Comparison of ENCODE assay signal across 1 cellular context in genomic region chr2:113198790-113199612, GRCh38.
TF ChIP-seq lines count a peak whose summit lies in the region.

No MANE protein-coding gene starts in this region.

TF ChIP-seq in HEK293, 187 proteins besides CTCF, POLR2A, EP300 and RAD21 (continued from another document):
- TF ChIP-seq, protein P1, sequence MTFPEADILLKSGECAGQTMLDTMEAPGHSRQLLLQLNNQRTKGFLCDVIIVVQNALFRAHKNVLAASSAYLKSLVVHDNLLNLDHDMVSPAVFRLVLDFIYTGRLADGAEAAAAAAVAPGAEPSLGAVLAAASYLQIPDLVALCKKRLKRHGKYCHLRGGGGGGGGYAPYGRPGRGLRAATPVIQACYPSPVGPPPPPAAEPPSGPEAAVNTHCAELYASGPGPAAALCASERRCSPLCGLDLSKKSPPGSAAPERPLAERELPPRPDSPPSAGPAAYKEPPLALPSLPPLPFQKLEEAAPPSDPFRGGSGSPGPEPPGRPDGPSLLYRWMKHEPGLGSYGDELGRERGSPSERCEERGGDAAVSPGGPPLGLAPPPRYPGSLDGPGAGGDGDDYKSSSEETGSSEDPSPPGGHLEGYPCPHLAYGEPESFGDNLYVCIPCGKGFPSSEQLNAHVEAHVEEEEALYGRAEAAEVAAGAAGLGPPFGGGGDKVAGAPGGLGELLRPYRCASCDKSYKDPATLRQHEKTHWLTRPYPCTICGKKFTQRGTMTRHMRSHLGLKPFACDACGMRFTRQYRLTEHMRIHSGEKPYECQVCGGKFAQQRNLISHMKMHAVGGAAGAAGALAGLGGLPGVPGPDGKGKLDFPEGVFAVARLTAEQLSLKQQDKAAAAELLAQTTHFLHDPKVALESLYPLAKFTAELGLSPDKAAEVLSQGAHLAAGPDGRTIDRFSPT (tag by site-specific recombination; IDR thresholded peaks at IDR 0.05) = 0 out of 2 replicates have a peak, but pooled peaks have one; percentile 1
- peak; percentile 67; the same call in 1 of the 2 replicates for TF ChIP-seq ZNF660 (tag by site-specific recombination; IDR thresholded peaks at IDR 0.05)
- TF ChIP-seq EGR2 (tag by site-specific recombination; IDR thresholded peaks at IDR 0.05; ENCODE audit: low read depth) = peak; percentile 55; the same call in 1 of the 2 replicates
- TF ChIP-seq PATZ1 (tag by site-specific recombination; IDR thresholded peaks at IDR 0.05) = peak; percentile 47
- 0 out of 2 replicates have a peak, but pooled peaks have one; percentile 53 for TF ChIP-seq ZNF692 (tag by site-specific recombination; IDR thresholded peaks at IDR 0.05)
- peak; percentile 55 for TF ChIP-seq SP7 (tag by site-specific recombination; IDR thresholded peaks at IDR 0.05)
- TF ChIP-seq, protein P2, sequence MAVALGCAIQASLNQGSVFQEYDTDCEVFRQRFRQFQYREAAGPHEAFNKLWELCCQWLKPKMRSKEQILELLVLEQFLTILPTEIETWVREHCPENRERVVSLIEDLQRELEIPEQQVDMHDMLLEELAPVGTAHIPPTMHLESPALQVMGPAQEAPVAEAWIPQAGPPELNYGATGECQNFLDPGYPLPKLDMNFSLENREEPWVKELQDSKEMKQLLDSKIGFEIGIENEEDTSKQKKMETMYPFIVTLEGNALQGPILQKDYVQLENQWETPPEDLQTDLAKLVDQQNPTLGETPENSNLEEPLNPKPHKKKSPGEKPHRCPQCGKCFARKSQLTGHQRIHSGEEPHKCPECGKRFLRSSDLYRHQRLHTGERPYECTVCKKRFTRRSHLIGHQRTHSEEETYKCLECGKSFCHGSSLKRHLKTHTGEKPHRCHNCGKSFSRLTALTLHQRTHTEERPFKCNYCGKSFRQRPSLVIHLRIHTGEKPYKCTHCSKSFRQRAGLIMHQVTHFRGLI (tag by site-specific recombination; IDR thresholded peaks at IDR 0.05) = 0 out of 2 replicates have a peak, but pooled peaks have one; percentile 33
- TF ChIP-seq GLIS2 (tag by site-specific recombination; IDR thresholded peaks at IDR 0.05) = peak; percentile 53; the same call in 1 of the 2 replicates
- TF ChIP-seq ZNF341 (tag by site-specific recombination; IDR thresholded peaks at IDR 0.05; ENCODE audit: low read depth) = peak; percentile 77
- TF ChIP-seq SCRT1 (tag by site-specific recombination; IDR thresholded peaks at IDR 0.05; ENCODE audit: borderline replicate concordance) = no peak
- TF ChIP-seq ZNF324 (tag by site-specific recombination; IDR thresholded peaks at IDR 0.05) = no peak
- TF ChIP-seq, protein P3, sequence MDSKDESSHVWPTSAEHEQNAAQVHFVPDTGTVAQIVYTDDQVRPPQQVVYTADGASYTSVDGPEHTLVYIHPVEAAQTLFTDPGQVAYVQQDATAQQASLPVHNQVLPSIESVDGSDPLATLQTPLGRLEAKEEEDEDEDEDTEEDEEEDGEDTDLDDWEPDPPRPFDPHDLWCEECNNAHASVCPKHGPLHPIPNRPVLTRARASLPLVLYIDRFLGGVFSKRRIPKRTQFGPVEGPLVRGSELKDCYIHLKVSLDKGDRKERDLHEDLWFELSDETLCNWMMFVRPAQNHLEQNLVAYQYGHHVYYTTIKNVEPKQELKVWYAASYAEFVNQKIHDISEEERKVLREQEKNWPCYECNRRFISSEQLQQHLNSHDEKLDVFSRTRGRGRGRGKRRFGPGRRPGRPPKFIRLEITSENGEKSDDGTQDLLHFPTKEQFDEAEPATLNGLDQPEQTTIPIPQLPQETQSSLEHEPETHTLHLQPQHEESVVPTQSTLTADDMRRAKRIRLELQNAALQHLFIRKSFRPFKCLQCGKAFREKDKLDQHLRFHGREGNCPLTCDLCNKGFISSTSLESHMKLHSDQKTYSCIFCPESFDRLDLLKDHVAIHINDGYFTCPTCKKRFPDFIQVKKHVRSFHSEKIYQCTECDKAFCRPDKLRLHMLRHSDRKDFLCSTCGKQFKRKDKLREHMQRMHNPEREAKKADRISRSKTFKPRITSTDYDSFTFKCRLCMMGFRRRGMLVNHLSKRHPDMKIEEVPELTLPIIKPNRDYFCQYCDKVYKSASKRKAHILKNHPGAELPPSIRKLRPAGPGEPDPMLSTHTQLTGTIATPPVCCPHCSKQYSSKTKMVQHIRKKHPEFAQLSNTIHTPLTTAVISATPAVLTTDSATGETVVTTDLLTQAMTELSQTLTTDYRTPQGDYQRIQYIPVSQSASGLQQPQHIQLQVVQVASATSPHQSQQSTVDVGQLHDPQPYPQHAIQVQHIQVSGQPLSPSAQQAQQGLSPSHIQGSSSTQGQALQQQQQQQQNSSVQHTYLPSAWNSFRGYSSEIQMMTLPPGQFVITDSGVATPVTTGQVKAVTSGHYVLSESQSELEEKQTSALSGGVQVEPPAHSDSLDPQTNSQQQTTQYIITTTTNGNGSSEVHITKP (tag by site-specific recombination; IDR thresholded peaks at IDR 0.05) = peak; percentile 55
- TF ChIP-seq ZNF645 (tag by site-specific recombination; IDR thresholded peaks at IDR 0.05) = no peak
- TF ChIP-seq ZNF600 (tag by site-specific recombination; IDR thresholded peaks at IDR 0.05) = peak; percentile 27; the same call in 1 of the 2 replicates
- TF ChIP-seq ZNF2 (tag by site-specific recombination; IDR thresholded peaks at IDR 0.05) = peak; percentile 99
- TF ChIP-seq YY1 (tag by site-specific recombination; IDR thresholded peaks at IDR 0.05) = 0 out of 2 replicates have a peak, but pooled peaks have one; percentile 32
- TF ChIP-seq ZSCAN16 (tag by site-specific recombination; IDR thresholded peaks at IDR 0.05) = 0 out of 2 replicates have a peak, but pooled peaks have one; percentile 24
- 0 out of 2 replicates have a peak, but pooled peaks have one; percentile 41 for TF ChIP-seq KLF10 (tag by site-specific recombination; IDR thresholded peaks at IDR 0.05)
- TF ChIP-seq SCRT2 (tag by site-specific recombination; IDR thresholded peaks at IDR 0.05) = peak; percentile 49; the same call in 1 of the 2 replicates
- TF ChIP-seq, protein P4, sequence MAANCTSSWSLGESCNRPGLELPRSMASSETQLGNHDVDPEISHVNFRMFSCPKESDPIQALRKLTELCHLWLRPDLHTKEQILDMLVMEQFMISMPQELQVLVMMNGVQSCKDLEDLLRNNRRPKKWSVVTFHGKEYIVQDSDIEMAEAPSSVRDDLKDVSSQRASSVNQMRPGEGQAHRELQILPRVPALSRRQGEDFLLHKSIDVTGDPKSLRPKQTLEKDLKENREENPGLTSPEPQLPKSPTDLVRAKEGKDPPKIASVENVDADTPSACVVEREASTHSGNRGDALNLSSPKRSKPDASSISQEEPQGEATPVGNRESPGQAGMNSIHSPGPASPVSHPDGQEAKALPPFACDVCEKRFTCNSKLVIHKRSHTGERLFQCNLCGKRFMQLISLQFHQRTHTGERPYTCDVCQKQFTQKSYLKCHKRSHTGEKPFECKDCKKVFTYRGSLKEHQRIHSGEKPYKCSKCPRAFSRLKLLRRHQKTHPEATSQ (tag by site-specific recombination; IDR thresholded peaks at IDR 0.05) = peak; percentile 70; the same call in 1 of the 2 replicates
- TF ChIP-seq ZXDB (tag by site-specific recombination; IDR thresholded peaks at IDR 0.05) = peak; percentile 53; the same call in 1 of the 2 replicates
- peak; percentile 96 for TF ChIP-seq ZNF610 (tag by site-specific recombination; IDR thresholded peaks at IDR 0.05; ENCODE audit: borderline replicate concordance)
- TF ChIP-seq ZNF391 (tag by site-specific recombination; IDR thresholded peaks at IDR 0.05; ENCODE audit: borderline replicate concordance, low read depth) = 0 out of 2 replicates have a peak, but pooled peaks have one; percentile 7
- TF ChIP-seq PRDM6 (tag by site-specific recombination; IDR thresholded peaks at IDR 0.05) = no peak
- peak; percentile 71; the same call in 1 of the 2 replicates for TF ChIP-seq KLF16 (tag by site-specific recombination; IDR thresholded peaks at IDR 0.05)
- peak; percentile 89 for TF ChIP-seq ZBTB26 (tag by site-specific recombination; optimal IDR thresholded peaks at IDR 0.05)
- peak; percentile 56; the same call in 1 of the 2 replicates for TF ChIP-seq ZSCAN30 (tag by site-specific recombination; IDR thresholded peaks at IDR 0.05)
- no peak for TF ChIP-seq ZNF561 (tag by site-specific recombination; IDR thresholded peaks at IDR 0.05; ENCODE audit: borderline replicate concordance)
- no peak for TF ChIP-seq BCL11B (tag by site-specific recombination; IDR thresholded peaks at IDR 0.05; ENCODE audit: low read depth)
- TF ChIP-seq ZNF629 (tag by site-specific recombination; IDR thresholded peaks at IDR 0.05) = 0 out of 2 replicates have a peak, but pooled peaks have one; percentile 13
- TF ChIP-seq YY2 (tag by site-specific recombination; IDR thresholded peaks at IDR 0.05) = no peak
